In the genomic region with DNA sequence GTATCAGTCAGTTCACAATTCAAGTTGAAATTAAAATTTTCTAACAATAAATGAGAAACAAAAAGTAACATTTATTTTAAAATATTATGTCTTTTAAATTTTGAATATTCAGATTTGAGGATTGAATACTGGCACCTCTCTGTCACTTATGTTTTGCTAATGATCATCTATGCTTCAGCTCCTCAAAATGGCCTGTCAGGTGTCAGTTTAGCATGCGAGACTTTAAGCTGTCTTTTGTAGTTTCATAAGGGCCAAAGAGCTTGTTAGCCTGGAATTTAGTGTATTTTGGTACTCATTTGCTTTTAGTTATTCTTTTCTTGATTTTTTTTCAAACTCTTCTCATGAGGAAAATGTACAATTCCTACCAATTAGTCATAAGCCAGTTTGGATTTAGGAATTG, we compare ENCODE assay signal across 21 cellular contexts.
"Had no signal": no experiment of that assay in that cellular context is flagged by ENCODE, and none has a peak within 500 bp of the region (broad histone marks: within the 10 kb centered on the region; RNA-seq: fewer than 3 reads in every experiment).

No MANE protein-coding gene starts in this region.

- ATAC-seq: activated naive CD8-positive, alpha-beta T cell treated with anti-CD3 and anti-CD28 coated beads, Interleukin-2, amount 50 U/mL, for 24 hours; effector memory CD8-positive, alpha-beta T cell; gastrocnemius medialis; heart left ventricle; left cardiac atrium; right lobe of liver; stimulated activated naive CD8-positive, alpha-beta T cell treated with anti-CD3 and anti-CD28 coated beads, Interleukin-15, Interleukin-2, amounts not matched to agents 100 U/mL and 50 U/mL, for 24 hours had no signal

- H3K4me1 ChIP-seq: ascending aorta, breast epithelium, gastrocnemius medialis, prostate gland, right lobe of liver had no signal

- H3K36me3 ChIP-seq: ascending aorta, breast epithelium, heart left ventricle, prostate gland, right lobe of liver, transverse colon had no signal

- DNase-seq: activated CD4-positive, alpha-beta T cell treated with anti-CD3 and anti-CD28 coated beads, Interleukin-2, amount 50 U/mL, for 48 hours; activated CD4-positive, CD25-positive, alpha-beta regulatory T cell treated with anti-CD3 and anti-CD28 coated beads, Interleukin-2, amount 50 U/mL, for 72 hours; activated naive CD4-positive, alpha-beta T cell treated with anti-CD3 and anti-CD28 coated beads for 36 hours; activated naive CD8-positive, alpha-beta T cell treated with anti-CD3 and anti-CD28 coated beads, Interleukin-2, amount 50 U/mL, for 24 hours; effector memory CD8-positive, alpha-beta T cell; gastrocnemius medialis; heart left ventricle; left cardiac atrium; midbrain; right lobe of liver; stimulated activated CD4-positive, alpha-beta T cell treated with anti-CD3 and anti-CD28 coated beads, Interleukin-4, amount 100 ng/mL, for 4 hours; stimulated activated CD8-positive, alpha-beta memory T cell treated with anti-CD3 and anti-CD28 coated beads, Interleukin-4, amount 100 ng/mL, for 48 hours; stimulated activated naive CD8-positive, alpha-beta T cell treated with anti-CD3 and anti-CD28 coated beads, Interleukin-15, Interleukin-2, amounts not matched to agents 100 U/mL and 50 U/mL, for 24 hours; T1000; transverse colon had no signal

- H3K9me3 ChIP-seq: ascending aorta, breast epithelium, gastrocnemius medialis, prostate gland, right lobe of liver, transverse colon had no signal

- H3K4me3 ChIP-seq: ascending aorta, breast epithelium, gastrocnemius medialis, heart left ventricle, lung, prostate gland, right lobe of liver, smooth muscle cell, transverse colon had no signal

- H3K27ac ChIP-seq: ascending aorta, breast epithelium, epithelial cell of prostate, gastrocnemius medialis, heart left ventricle, prostate gland, right lobe of liver, transverse colon had no signal

- H3K27me3 ChIP-seq: ascending aorta, breast epithelium, gastrocnemius medialis, heart left ventricle, right lobe of liver, transverse colon had no signal

- H3K4me2 ChIP-seq: smooth muscle cell had no signal
